1 cellular context compared by ENCODE assay signal in the genomic region with DNA sequence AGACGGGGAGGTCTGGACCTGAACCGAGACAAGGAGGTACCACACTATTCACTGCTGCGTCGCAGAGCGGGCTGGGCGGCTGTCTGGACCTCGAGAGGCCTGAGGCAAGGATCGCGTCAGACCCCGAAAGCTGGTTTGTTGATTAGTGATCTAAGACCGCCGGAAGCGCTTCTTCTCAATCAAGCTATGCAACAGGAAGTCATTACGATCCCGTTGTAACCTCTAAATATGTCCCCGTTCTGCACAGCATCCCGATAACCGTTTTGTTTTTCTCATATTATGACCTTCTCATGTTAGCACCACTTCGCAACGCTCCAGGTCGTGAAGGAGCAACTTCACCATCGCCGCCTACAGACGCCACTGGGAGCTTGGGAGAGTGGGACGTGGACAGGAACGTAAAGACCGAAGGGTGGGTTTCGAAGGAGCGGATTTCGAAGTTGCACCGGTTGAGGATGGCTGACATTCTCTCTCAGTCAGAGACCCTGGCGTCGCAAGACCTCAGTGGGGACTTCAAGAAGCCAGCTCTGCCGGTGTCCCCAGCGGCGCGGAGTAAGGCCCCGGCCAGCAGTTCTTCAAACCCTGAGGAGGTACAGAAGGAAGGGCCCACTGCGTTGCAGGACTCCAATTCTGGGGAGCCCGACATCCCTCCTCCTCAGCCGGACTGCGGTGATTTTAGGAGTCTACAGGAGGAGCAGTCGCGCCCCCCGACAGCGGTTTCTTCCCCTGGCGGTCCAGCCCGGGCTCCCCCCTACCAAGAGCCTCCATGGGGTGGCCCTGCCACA.
TF ChIP-seq lines count a peak whose summit lies in the region.

A gene with protein sequence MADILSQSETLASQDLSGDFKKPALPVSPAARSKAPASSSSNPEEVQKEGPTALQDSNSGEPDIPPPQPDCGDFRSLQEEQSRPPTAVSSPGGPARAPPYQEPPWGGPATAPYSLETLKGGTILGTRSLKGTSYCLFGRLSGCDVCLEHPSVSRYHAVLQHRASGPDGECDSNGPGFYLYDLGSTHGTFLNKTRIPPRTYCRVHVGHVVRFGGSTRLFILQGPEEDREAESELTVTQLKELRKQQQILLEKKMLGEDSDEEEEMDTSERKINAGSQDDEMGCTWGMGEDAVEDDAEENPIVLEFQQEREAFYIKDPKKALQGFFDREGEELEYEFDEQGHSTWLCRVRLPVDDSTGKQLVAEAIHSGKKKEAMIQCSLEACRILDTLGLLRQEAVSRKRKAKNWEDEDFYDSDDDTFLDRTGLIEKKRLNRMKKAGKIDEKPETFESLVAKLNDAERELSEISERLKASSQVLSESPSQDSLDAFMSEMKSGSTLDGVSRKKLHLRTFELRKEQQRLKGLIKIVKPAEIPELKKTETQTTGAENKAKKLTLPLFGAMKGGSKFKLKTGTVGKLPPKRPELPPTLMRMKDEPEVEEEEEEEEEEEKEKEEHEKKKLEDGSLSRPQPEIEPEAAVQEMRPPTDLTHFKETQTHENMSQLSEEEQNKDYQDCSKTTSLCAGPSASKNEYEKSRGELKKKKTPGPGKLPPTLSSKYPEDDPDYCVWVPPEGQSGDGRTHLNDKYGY (plus strand): TSS at position 427 of the 782 bp plus-strand sequence. CDS start 26 bp downstream, at position 453.
A gene with protein sequence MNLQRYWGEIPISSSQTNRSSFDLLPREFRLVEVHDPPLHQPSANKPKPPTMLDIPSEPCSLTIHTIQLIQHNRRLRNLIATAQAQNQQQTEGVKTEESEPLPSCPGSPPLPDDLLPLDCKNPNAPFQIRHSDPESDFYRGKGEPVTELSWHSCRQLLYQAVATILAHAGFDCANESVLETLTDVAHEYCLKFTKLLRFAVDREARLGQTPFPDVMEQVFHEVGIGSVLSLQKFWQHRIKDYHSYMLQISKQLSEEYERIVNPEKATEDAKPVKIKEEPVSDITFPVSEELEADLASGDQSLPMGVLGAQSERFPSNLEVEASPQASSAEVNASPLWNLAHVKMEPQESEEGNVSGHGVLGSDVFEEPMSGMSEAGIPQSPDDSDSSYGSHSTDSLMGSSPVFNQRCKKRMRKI (minus strand): TSS at position 152 of the 782 bp plus-strand sequence. CDS start 1,422 bp downstream, outside the sequence.

TF ChIP-seq in K562, 482 proteins besides CTCF, POLR2A, EP300 and RAD21 (continued from another document and continues in another):
- TF ChIP-seq, protein P1, sequence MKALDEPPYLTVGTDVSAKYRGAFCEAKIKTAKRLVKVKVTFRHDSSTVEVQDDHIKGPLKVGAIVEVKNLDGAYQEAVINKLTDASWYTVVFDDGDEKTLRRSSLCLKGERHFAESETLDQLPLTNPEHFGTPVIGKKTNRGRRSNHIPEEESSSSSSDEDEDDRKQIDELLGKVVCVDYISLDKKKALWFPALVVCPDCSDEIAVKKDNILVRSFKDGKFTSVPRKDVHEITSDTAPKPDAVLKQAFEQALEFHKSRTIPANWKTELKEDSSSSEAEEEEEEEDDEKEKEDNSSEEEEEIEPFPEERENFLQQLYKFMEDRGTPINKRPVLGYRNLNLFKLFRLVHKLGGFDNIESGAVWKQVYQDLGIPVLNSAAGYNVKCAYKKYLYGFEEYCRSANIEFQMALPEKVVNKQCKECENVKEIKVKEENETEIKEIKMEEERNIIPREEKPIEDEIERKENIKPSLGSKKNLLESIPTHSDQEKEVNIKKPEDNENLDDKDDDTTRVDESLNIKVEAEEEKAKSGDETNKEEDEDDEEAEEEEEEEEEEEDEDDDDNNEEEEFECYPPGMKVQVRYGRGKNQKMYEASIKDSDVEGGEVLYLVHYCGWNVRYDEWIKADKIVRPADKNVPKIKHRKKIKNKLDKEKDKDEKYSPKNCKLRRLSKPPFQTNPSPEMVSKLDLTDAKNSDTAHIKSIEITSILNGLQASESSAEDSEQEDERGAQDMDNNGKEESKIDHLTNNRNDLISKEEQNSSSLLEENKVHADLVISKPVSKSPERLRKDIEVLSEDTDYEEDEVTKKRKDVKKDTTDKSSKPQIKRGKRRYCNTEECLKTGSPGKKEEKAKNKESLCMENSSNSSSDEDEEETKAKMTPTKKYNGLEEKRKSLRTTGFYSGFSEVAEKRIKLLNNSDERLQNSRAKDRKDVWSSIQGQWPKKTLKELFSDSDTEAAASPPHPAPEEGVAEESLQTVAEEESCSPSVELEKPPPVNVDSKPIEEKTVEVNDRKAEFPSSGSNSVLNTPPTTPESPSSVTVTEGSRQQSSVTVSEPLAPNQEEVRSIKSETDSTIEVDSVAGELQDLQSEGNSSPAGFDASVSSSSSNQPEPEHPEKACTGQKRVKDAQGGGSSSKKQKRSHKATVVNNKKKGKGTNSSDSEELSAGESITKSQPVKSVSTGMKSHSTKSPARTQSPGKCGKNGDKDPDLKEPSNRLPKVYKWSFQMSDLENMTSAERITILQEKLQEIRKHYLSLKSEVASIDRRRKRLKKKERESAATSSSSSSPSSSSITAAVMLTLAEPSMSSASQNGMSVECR (CRISPR knock-in tag; IDR thresholded peaks at IDR 0.05) = no peak; the same call in 1 of the 2 replicates
- peak; percentile 29; the same call in 1 of the 2 replicates for TF ChIP-seq SMARCA4 (IDR thresholded peaks at IDR 0.05)
- no peak for TF ChIP-seq MXI1 (IDR thresholded peaks at IDR 0.05; ENCODE audit: low read depth, low read length)
- TF ChIP-seq, protein P2, sequence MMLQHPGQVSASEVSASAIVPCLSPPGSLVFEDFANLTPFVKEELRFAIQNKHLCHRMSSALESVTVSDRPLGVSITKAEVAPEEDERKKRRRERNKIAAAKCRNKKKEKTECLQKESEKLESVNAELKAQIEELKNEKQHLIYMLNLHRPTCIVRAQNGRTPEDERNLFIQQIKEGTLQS (IDR thresholded peaks at IDR 0.05) = peak; percentile 85
- TF ChIP-seq, protein P2 (CRISPR knock-in tag; conservative IDR thresholded peaks at IDR 0.05) = no peak
- no peak for TF ChIP-seq ZNF696 (CRISPR knock-in tag; conservative IDR thresholded peaks at IDR 0.05)
- TF ChIP-seq KLF16 (IDR thresholded peaks at IDR 0.05) = no peak
- TF ChIP-seq RBM25 (IDR thresholded peaks at IDR 0.05; ENCODE audit: low read depth, low read length, severe bottlenecking) = no peak
- no peak for TF ChIP-seq ZNF436 (CRISPR knock-in tag; IDR thresholded peaks at IDR 0.05)
- TF ChIP-seq BRCA1 (IDR thresholded peaks at IDR 0.05) = no peak
- TF ChIP-seq BRCA1 (CRISPR knock-in tag; IDR thresholded peaks at IDR 0.05) = no peak
- TF ChIP-seq SMARCA5 (IDR thresholded peaks at IDR 0.05) = peak; percentile 82
- TF ChIP-seq, protein P3, sequence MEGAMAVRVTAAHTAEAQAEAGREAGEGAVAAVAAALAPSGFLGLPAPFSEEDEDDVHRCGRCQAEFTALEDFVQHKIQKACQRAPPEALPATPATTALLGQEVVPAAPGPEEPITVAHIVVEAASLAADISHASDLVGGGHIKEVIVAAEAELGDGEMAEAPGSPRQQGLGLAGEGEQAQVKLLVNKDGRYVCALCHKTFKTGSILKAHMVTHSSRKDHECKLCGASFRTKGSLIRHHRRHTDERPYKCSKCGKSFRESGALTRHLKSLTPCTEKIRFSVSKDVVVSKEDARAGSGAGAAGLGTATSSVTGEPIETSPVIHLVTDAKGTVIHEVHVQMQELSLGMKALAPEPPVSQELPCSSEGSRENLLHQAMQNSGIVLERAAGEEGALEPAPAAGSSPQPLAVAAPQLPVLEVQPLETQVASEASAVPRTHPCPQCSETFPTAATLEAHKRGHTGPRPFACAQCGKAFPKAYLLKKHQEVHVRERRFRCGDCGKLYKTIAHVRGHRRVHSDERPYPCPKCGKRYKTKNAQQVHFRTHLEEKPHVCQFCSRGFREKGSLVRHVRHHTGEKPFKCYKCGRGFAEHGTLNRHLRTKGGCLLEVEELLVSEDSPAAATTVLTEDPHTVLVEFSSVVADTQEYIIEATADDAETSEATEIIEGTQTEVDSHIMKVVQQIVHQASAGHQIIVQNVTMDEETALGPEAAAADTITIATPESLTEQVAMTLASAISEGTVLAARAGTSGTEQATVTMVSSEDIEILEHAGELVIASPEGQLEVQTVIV (CRISPR knock-in tag; IDR thresholded peaks at IDR 0.05; ENCODE audit: borderline replicate concordance) = no peak
- peak; percentile 68; the same call in 1 of the 2 replicates for TF ChIP-seq ZNF717 (CRISPR knock-in tag; IDR thresholded peaks at IDR 0.05)
- TF ChIP-seq ZNF24 (IDR thresholded peaks at IDR 0.05) = 0 out of 2 replicates have a peak, but pooled peaks have one; percentile 57
- TF ChIP-seq DACH1 (IDR thresholded peaks at IDR 0.05; ENCODE audit: partially characterized antibody) = no peak
- peak; percentile 91 for TF ChIP-seq TBP (optimal IDR thresholded peaks at IDR 0.05; ENCODE audit: low read depth, low read length)
- TF ChIP-seq, protein P4, sequence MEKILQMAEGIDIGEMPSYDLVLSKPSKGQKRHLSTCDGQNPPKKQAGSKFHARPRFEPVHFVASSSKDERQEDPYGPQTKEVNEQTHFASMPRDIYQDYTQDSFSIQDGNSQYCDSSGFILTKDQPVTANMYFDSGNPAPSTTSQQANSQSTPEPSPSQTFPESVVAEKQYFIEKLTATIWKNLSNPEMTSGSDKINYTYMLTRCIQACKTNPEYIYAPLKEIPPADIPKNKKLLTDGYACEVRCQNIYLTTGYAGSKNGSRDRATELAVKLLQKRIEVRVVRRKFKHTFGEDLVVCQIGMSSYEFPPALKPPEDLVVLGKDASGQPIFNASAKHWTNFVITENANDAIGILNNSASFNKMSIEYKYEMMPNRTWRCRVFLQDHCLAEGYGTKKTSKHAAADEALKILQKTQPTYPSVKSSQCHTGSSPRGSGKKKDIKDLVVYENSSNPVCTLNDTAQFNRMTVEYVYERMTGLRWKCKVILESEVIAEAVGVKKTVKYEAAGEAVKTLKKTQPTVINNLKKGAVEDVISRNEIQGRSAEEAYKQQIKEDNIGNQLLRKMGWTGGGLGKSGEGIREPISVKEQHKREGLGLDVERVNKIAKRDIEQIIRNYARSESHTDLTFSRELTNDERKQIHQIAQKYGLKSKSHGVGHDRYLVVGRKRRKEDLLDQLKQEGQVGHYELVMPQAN (IDR thresholded peaks at IDR 0.05; ENCODE audit: borderline replicate concordance) = peak; percentile 85
- TF ChIP-seq HNRNPLL (IDR thresholded peaks at IDR 0.05; ENCODE audit: low read depth, low read length, poor library complexity, severe bottlenecking) = no peak
- no peak for TF ChIP-seq STAG1 (CRISPR knock-in tag; IDR thresholded peaks at IDR 0.05; ENCODE audit: borderline replicate concordance)
- TF ChIP-seq NR2C1 (IDR thresholded peaks at IDR 0.05) = peak; percentile 98
- TF ChIP-seq NR2C1 (tag; IDR thresholded peaks at IDR 0.05) = peak; percentile 99
- TF ChIP-seq, protein P5, sequence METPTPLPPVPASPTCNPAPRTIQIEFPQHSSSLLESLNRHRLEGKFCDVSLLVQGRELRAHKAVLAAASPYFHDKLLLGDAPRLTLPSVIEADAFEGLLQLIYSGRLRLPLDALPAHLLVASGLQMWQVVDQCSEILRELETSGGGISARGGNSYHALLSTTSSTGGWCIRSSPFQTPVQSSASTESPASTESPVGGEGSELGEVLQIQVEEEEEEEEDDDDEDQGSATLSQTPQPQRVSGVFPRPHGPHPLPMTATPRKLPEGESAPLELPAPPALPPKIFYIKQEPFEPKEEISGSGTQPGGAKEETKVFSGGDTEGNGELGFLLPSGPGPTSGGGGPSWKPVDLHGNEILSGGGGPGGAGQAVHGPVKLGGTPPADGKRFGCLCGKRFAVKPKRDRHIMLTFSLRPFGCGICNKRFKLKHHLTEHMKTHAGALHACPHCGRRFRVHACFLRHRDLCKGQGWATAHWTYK (CRISPR knock-in tag; IDR thresholded peaks at IDR 0.05) = no peak
- TF ChIP-seq, protein P6, sequence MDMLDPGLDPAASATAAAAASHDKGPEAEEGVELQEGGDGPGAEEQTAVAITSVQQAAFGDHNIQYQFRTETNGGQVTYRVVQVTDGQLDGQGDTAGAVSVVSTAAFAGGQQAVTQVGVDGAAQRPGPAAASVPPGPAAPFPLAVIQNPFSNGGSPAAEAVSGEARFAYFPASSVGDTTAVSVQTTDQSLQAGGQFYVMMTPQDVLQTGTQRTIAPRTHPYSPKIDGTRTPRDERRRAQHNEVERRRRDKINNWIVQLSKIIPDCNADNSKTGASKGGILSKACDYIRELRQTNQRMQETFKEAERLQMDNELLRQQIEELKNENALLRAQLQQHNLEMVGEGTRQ (CRISPR knock-in tag; IDR thresholded peaks at IDR 0.05) = no peak
- TF ChIP-seq, protein P7, sequence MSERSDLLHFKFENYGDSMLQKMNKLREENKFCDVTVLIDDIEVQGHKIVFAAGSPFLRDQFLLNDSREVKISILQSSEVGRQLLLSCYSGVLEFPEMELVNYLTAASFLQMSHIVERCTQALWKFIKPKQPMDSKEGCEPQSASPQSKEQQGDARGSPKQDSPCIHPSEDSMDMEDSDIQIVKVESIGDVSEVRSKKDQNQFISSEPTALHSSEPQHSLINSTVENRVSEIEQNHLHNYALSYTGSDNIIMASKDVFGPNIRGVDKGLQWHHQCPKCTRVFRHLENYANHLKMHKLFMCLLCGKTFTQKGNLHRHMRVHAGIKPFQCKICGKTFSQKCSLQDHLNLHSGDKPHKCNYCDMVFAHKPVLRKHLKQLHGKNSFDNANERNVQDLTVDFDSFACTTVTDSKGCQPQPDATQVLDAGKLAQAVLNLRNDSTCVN (CRISPR knock-in tag; IDR thresholded peaks at IDR 0.05) = no peak
- TF ChIP-seq HMG20A (CRISPR knock-in tag; conservative IDR thresholded peaks at IDR 0.05) = no peak
- no peak; a peak in 1 of 4 replicates for TF ChIP-seq TBL1XR1 (IDR thresholded peaks at IDR 0.05; ENCODE audit: low read length in 2 of 2)
- no peak for TF ChIP-seq MCM2 (IDR thresholded peaks at IDR 0.05; ENCODE audit: low read depth)
- TF ChIP-seq POU5F1 (IDR thresholded peaks at IDR 0.05; ENCODE audit: borderline replicate concordance, low read depth, low read length, partially characterized antibody) = no peak
- peak; percentile 53; the same call in 1 of the 2 replicates for TF ChIP-seq RAD51 (IDR thresholded peaks at IDR 0.05; ENCODE audit: borderline replicate concordance, low read depth)
- TF ChIP-seq, protein P8, sequence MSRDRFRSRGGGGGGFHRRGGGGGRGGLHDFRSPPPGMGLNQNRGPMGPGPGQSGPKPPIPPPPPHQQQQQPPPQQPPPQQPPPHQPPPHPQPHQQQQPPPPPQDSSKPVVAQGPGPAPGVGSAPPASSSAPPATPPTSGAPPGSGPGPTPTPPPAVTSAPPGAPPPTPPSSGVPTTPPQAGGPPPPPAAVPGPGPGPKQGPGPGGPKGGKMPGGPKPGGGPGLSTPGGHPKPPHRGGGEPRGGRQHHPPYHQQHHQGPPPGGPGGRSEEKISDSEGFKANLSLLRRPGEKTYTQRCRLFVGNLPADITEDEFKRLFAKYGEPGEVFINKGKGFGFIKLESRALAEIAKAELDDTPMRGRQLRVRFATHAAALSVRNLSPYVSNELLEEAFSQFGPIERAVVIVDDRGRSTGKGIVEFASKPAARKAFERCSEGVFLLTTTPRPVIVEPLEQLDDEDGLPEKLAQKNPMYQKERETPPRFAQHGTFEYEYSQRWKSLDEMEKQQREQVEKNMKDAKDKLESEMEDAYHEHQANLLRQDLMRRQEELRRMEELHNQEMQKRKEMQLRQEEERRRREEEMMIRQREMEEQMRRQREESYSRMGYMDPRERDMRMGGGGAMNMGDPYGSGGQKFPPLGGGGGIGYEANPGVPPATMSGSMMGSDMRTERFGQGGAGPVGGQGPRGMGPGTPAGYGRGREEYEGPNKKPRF (IDR thresholded peaks at IDR 0.05; ENCODE audit: low read depth, low read length) = no peak
- TF ChIP-seq ARNT (IDR thresholded peaks at IDR 0.05) = peak; percentile 96 to 98
- 0 out of 2 replicates have a peak, but pooled peaks have one; percentile 61 for TF ChIP-seq HEY1 (CRISPR knock-in tag; IDR thresholded peaks at IDR 0.05; ENCODE audit: borderline replicate concordance)
